In genomic region chr21:28635541-28635940, GRCh38 we compare ENCODE assay signal across 14 cellular contexts.
DNase-seq lines count a peak whose midpoint lies in the region; ATAC-seq and TF ChIP-seq lines count a peak whose summit lies in the region.
"Had no signal": no experiment of that assay in that cellular context is flagged by ENCODE, and none has a peak within 500 bp of the region (broad histone marks: within the 10 kb centered on the region; RNA-seq: fewer than 3 reads in every experiment).

No MANE protein-coding gene starts in this region.

- no peak overlapping the region for H2AFZ ChIP-seq in mammary epithelial cell (ENCODE audit: low read depth, low read length)

- peaks cover 72% of the 10 kb centered on the region for H3K4me1 ChIP-seq in mammary epithelial cell (ENCODE audit: insufficient read depth, low read length)
- no peaks in the 10 kb centered on the region for H3K4me1 ChIP-seq in breast epithelium
- H3K4me1 ChIP-seq in adipocyte (ENCODE audit: control insufficient read depth, insufficient read depth, low read length), result peaks cover 72% of the 10 kb centered on the region
- H3K4me1 ChIP-seq in esophagus muscularis mucosa, result peaks cover 21 to 47% (median 41%) of the 10 kb centered on the region in 4 donors
- H3K4me1 ChIP-seq in thoracic aorta (ENCODE audit: control insufficient read depth in 1 of 2, low read depth in 2 of 2), result peaks cover 26 to 74% of the 10 kb centered on the region in 2 donors

- no peak for TF ChIP-seq EP300 in esophagus muscularis mucosa (IDR thresholded peaks at IDR 0.05)

- intact Hi-C loops in mammary epithelial cell (cut with micrococcal nuclease), result loop anchor here (5.0 kb wide), 1 partner anchor 1793 kb away; no protein-coding TSS in a partner anchor
- intact Hi-C loops in breast epithelium (cut with DNase I; ENCODE audit: low total_unique reads), result no loop called here
- intact Hi-C loops in esophagus muscularis mucosa (cut with DNase I), result no loop called here

- no peak overlapping the region for H3K4me3 ChIP-seq in mammary epithelial cell (replicated peaks in 1 of 3; ENCODE audit: insufficient read depth in 1 of 3, low read depth in 2 of 3, low read length in 3 of 3)
- no peak overlapping the region for H3K4me3 ChIP-seq in breast epithelium
- no peak overlapping the region for H3K4me3 ChIP-seq in adipocyte (ENCODE audit: low read length)
- H3K4me3 ChIP-seq in esophagus muscularis mucosa, result no peak overlapping the region
- H3K4me3 ChIP-seq in thoracic aorta, result no peak overlapping the region

- TF ChIP-seq CTCF in mammary epithelial cell (conservative IDR thresholded peaks at IDR 0.05 in 1 of 2, IDR thresholded peaks at IDR 0.05 in 1 of 2; ENCODE audit: extremely low read depth in 1 of 2, insufficient read depth in 1 of 2, low read depth in 1 of 2, low read length in 2 of 2) (no peak), breast epithelium (IDR thresholded peaks at IDR 0.05) (no peak), esophagus muscularis mucosa (IDR thresholded peaks at IDR 0.05) (no peak), thoracic aorta (IDR thresholded peaks at IDR 0.05) (no peak)

- no peak for TF ChIP-seq POLR2A in breast epithelium (IDR thresholded peaks at IDR 0.05)
- no peak for TF ChIP-seq POLR2A in esophagus muscularis mucosa (IDR thresholded peaks at IDR 0.05; ENCODE audit: low read depth)

- CTCF ChIA-PET in mammary epithelial cell (lab: Charles Lee; ENCODE audit: low non-redundant PET), result no interaction called here

- H3K9ac ChIP-seq in mammary epithelial cell (ENCODE audit: insufficient read depth, low read length) (no peak overlapping the region), adipocyte (ENCODE audit: low read length) (peak overlapping the region; percentile 78)

- H3K79me2 ChIP-seq in mammary epithelial cell (ENCODE audit: insufficient read depth, low read length), result no peaks in the 10 kb centered on the region

- in situ Hi-C loops in mammary epithelial cell (cut with MboI; ENCODE audit: low sequenced_read_pairs in 2 of 2), result loop anchor here (10.0 to 25.0 kb wide), 2 partner anchors 1798 to 1801 kb away; partner anchors contain the start of gene ADAMTS1 (in 1 of the 2)

- 93% methylated on average over 1 of the region's 1 CpG for WGBS in mammary epithelial cell (ENCODE audit: low coverage, missing lambda C conversion rate)
- 81% methylated on average over 1 of the region's 1 CpG for WGBS in esophagus muscularis mucosa

- H3K4me2 ChIP-seq in mammary epithelial cell (ENCODE audit: insufficient read depth, low read depth, low read length), result no peak overlapping the region

- H4K20me1 ChIP-seq in mammary epithelial cell (ENCODE audit: insufficient read depth, low read length), result no peaks in the 10 kb centered on the region

- BruUV-seq in mammary epithelial cell (replicated peaks; lab: Mats Ljungman, UMichigan), result no TSS peak

- peak overlapping the region; percentile 98 for H3K27ac ChIP-seq in mammary epithelial cell (ENCODE audit: insufficient read depth, low read depth, low read length)
- H3K27ac ChIP-seq in breast epithelium, result peak overlapping the region in 1 of 2 donors; percentile 73
- H3K27ac ChIP-seq in esophagus muscularis mucosa (replicated peaks in 1 of 4), result peak overlapping the region; percentile 66 to 81 (median 72)
- peak overlapping the region; percentile 73 to 93 for H3K27ac ChIP-seq in thoracic aorta

- ATAC-seq in thoracic aorta (ENCODE audit: insufficient number of reproducible peaks, low FRiP score, low read depth), result no peak
- ATAC-seq in HG02884 (IDR thresholded peaks at IDR 0.05; ENCODE audit: unreplicated experiment), result no peak

- H3K9me3 ChIP-seq in mammary epithelial cell (replicated peaks; ENCODE audit: insufficient read depth, low read length), result peaks cover 3% of the 10 kb centered on the region
- H3K9me3 ChIP-seq in breast epithelium, result no peaks in the 10 kb centered on the region
- H3K9me3 ChIP-seq in adipocyte (ENCODE audit: control insufficient read depth, low read length), result no peaks in the 10 kb centered on the region
- H3K9me3 ChIP-seq in esophagus muscularis mucosa, result no peaks in the 10 kb centered on the region
- no peaks in the 10 kb centered on the region for H3K9me3 ChIP-seq in thoracic aorta

- H3K36me3 ChIP-seq in mammary epithelial cell (ENCODE audit: insufficient read depth, low read length), result no peaks in the 10 kb centered on the region
- H3K36me3 ChIP-seq in breast epithelium, result no peaks in the 10 kb centered on the region
- H3K36me3 ChIP-seq in adipocyte (ENCODE audit: control insufficient read depth, insufficient read depth, low read length, severe bottlenecking), result no peaks in the 10 kb centered on the region
- H3K36me3 ChIP-seq in esophagus muscularis mucosa, result peaks cover 0 to 4% (median 0%) of the 10 kb centered on the region in 4 donors
- H3K36me3 ChIP-seq in thoracic aorta, result no peaks in the 10 kb centered on the region

- dilution Hi-C loops in mammary epithelial cell (cut with HindIII; ENCODE audit: low sequenced_read_pairs), result loop anchor here (10.0 kb wide), 1 partner anchor 1061 kb away; no protein-coding TSS in a partner anchor

- DNase-seq in mammary epithelial cell, result peak; percentile 37
- no peak for DNase-seq in breast epithelium (ENCODE audit: low spot score in 2 of 2)
- no peak for DNase-seq in adipocyte (ENCODE audit: low read depth)
- no peak for DNase-seq in esophagus muscularis mucosa (ENCODE audit: extremely low spot score)
- no peak for DNase-seq in thoracic aorta (ENCODE audit: low spot score)
- DNase-seq in NCI-H82 (lab: John Stamatoyannopoulos, UW), result no peak
- no peak for DNase-seq in NCI-H748 (lab: John Stamatoyannopoulos, UW; ENCODE audit: unreplicated experiment)
- DNase-seq: 8988T, C1 segment of cervical spinal cord, KBM-7, NCI-H146, NCI-H345, NCI-H526 treated with DMSO at 0.1 percent for 48 hours had no signal

- H3K27me3 ChIP-seq in mammary epithelial cell (ENCODE audit: insufficient read depth, low read length) (no peaks in the 10 kb centered on the region), breast epithelium (no peaks in the 10 kb centered on the region), adipocyte (replicated peaks; ENCODE audit: control insufficient read depth, insufficient read depth, low read length) (no peaks in the 10 kb centered on the region), esophagus muscularis mucosa (no peaks in the 10 kb centered on the region), thoracic aorta (replicated peaks; ENCODE audit: insufficient read depth) (no peaks in the 10 kb centered on the region)
